In the genomic region with DNA sequence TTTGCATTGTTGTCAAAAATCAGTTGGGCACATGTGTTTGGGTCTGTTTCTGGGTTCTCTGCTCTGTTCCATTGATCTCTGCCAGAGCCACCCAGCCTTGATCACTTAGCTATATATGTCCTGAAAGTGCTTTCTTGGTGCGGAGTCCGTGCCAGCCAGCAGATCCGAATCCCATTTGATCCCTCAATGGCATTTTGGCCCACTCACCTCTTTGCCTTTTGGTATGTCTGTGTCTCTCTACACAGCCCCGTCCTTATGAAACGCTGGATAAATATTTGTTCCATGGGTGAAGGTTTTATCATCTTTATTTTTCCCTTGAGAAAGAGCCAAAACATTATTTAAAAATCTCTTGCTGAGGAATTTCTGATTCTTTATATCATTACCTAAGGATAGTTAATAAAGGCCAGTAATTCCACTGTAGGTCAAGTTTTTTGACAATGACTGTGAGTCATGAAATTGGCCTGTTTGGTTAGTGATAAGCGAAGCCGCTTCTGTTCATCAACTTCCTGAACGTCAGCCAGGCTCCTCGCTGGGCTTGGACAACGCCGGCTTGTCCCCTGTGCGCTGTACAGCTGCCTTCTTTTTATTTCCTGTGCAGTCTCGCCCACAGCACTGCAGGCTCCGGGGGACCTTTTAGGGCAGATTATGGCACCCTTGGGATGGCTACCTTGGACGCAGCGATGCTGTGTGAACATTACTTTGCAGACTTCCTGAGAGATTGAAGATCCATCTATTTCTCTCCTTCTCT, we compare ENCODE assay signal across 1 cellular context.
TF ChIP-seq lines count a peak whose summit lies in the region.

No MANE protein-coding gene starts in this region.

TF ChIP-seq in endothelial cell of umbilical vein, 7 proteins besides CTCF, POLR2A, EP300 and RAD21:
- TF ChIP-seq EZH2 (IDR thresholded peaks at IDR 0.05; ENCODE audit: borderline replicate concordance, low read depth, low read length, severe bottlenecking) (no peak), GATA2 (IDR thresholded peaks at IDR 0.05; ENCODE audit: insufficient read depth, insufficient read length, low read depth, low read length) (peak; percentile 92), MAX (IDR thresholded peaks at IDR 0.05; ENCODE audit: insufficient read depth, insufficient read length) (no peak), JUN (IDR thresholded peaks at IDR 0.05; ENCODE audit: borderline replicate concordance, insufficient read depth, insufficient read length, low read depth) (peak; percentile 98), POLR2AphosphoS5 (IDR thresholded peaks at IDR 0.05; ENCODE audit: insufficient read depth, low read depth, low read length) (peak; percentile 93), FOS (IDR thresholded peaks at IDR 0.05; ENCODE audit: borderline replicate concordance, insufficient read depth, low read length) (peak; percentile 95), MYC (IDR thresholded peaks at IDR 0.05; ENCODE audit: low read depth, low read length) (no peak)
